Comparison of ENCODE assay signal across 8 cellular contexts in the genomic region with DNA sequence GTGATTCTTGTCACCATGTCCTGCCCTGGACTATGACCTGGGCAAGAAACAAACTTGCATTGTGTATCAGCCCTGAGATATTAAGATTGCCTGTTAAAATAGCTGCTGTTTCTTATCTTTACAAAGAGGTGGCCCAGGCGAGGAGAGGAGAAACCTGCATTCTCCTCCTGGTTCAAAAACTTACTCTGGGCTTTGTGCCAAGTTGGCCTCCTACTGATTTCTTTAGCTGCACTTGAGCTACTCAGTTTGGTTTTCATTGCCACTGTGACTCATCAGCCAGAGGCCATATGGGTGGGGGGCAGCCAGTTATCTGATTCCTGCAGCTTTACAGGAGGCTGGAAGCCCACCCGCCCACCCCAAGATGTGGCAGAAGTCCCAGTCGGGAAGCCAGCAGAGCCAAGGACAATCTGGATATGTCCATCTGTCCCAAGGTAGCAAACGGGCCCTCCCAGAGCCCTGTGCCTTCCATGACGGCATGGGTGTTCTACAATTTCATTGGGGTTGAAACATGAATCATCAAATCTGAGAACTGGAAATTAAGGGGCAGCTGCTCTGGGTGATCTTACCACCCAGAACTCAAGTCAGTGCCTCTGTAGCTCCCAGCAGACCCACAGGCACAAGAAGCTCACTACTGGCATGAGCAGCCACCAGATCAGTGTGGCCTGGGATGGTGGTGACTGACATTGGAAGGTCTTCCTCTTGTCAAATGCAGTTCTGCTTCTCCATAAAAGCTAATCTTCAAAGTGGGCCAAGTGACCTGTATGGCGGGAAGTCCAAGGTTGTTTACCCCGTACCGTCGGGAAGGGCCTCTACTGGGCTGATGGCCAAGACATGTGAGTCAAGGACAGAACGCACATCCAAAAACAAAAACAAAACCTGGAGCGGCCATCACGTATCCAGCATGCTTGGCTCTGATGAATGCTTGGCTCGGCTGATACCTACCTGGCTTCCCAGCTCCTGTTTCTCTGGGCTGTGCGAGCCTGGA. TPM values are rescaled to one million over a fixed set of nuclear protein-coding genes. Genes with fewer than 3 reads are reported as not detected.
DNase-seq lines count a peak whose midpoint lies in the region; ATAC-seq and TF ChIP-seq lines count a peak whose summit lies in the region.

No MANE protein-coding gene starts in this region.

- no peak overlapping the region for H3K4me3 ChIP-seq in NT2/D1 (ENCODE audit: insufficient read length, low read depth)
- no peak overlapping the region for H3K4me3 ChIP-seq in esophagus muscularis mucosa

- H3K4me1 ChIP-seq in NT2/D1 (ENCODE audit: insufficient read depth, insufficient read length) = peaks cover 5% of the 10 kb centered on the region
- H3K4me1 ChIP-seq in esophagus muscularis mucosa = peaks cover 31 to 39% (median 33%) of the 10 kb centered on the region in 4 donors

- WGBS in esophagus muscularis mucosa = 37% methylated on average over 10 of the region's 14 CpGs

- TF ChIP-seq CTCF in esophagus muscularis mucosa (IDR thresholded peaks at IDR 0.05) = no peak

- H3K27me3 ChIP-seq in NT2/D1 (ENCODE audit: insufficient read depth, insufficient read length) (no peaks in the 10 kb centered on the region), esophagus muscularis mucosa (no peaks in the 10 kb centered on the region)

- H3K9me3 ChIP-seq in NT2/D1 (ENCODE audit: insufficient read depth, low read length) = peaks cover 16% of the 10 kb centered on the region
- peaks cover 0 to 9% (median 0%) of the 10 kb centered on the region in 4 donors for H3K9me3 ChIP-seq in esophagus muscularis mucosa

- H3K36me3 ChIP-seq in NT2/D1 (ENCODE audit: insufficient read depth, insufficient read length, low read length) (no peaks in the 10 kb centered on the region), esophagus muscularis mucosa (no peaks in the 10 kb centered on the region)

- no peak for TF ChIP-seq EP300 in esophagus muscularis mucosa (IDR thresholded peaks at IDR 0.05)

- intact Hi-C loops in esophagus muscularis mucosa (cut with DNase I) = no loop called here

- no peak for TF ChIP-seq POLR2A in esophagus muscularis mucosa (IDR thresholded peaks at IDR 0.05; ENCODE audit: low read depth)

- DNase-seq in DMS 273 treated with DMSO at 0.1 percent for 48 hours (lab: John Stamatoyannopoulos, UW) (peak; percentile 99), NT2/D1 (ENCODE audit: low read depth, low spot score) (peak; percentile 23), esophagus muscularis mucosa (ENCODE audit: extremely low spot score) (peak; percentile 93), pons (ENCODE audit: low spot score) (peak; percentile 6), NCI-H1436 (lab: John Stamatoyannopoulos, UW) (no peak), NK-92 (lab: John Stamatoyannopoulos, UW; ENCODE audit: unreplicated experiment) (no peak), T-helper 2 cell (no peak)

- ATAC-seq in HG03159 (IDR thresholded peaks at IDR 0.05; ENCODE audit: unreplicated experiment) = no peak

- no peak overlapping the region for H3K9ac ChIP-seq in NT2/D1 (ENCODE audit: insufficient read length, low read depth)

- H3K27ac ChIP-seq in esophagus muscularis mucosa (replicated peaks in 1 of 4) = peak overlapping the region; percentile 35 to 72 (median 58)

RNA-seq across cellular contexts. Expression of a gene that starts 15.5 kb away (rescaled TPM):
- not detected for total RNA-seq in esophagus muscularis mucosa

RNA-seq across cellular contexts. Expression of a gene that starts 21.6 kb away (rescaled TPM):
- 10 to 100 TPM in 1 of 4 donors, 1 to 10 TPM in 3; 1.3 to 26.0 (median 1.8) TPM for total RNA-seq in esophagus muscularis mucosa

Comparison
In these comparisons a context has a peak if more than half of its experiments do, and no peak if none do; other contexts are left out.
1. DNase-seq: peak in DMS 273 treated with DMSO at 0.1 percent for 48 hours (single experiment), NT2/D1 (single experiment), esophagus muscularis mucosa (single experiment) and pons (single experiment); none in NCI-H1436 (single experiment), NK-92 (single experiment) and T-helper 2 cell (0 of 5).